ENCODE assay signal across 8 cellular contexts in genomic region chr3:13648060-13648743, GRCh38.
A peak's percentile ranks its signal among the peaks of the same experiment; 100 is the strongest.
DNase-seq lines count a peak whose midpoint lies in the region; ATAC-seq and TF ChIP-seq lines count a peak whose summit lies in the region.

No MANE protein-coding gene starts in this region.

- H3K4me1 ChIP-seq in Loucy (ENCODE audit: insufficient read depth, low read length, poor library complexity, severe bottlenecking) (peaks cover 8% of the 10 kb centered on the region), adrenal gland (replicated peaks in 1 of 2) (no peaks in the 10 kb centered on the region), left ventricle myocardium inferior (peaks cover 15% of the 10 kb centered on the region)

- TF ChIP-seq CTCF in AG10803 (conservative IDR thresholded peaks at IDR 0.05; ENCODE audit: low read length) (peak; percentile 97), Loucy (conservative IDR thresholded peaks at IDR 0.05; ENCODE audit: low read length) (peak; percentile 99), adrenal gland (IDR thresholded peaks at IDR 0.05) (peak; percentile 87 to 99 (median 94)), left ventricle myocardium inferior (IDR thresholded peaks at IDR 0.05; ENCODE audit: borderline replicate concordance) (peak; percentile 97)

- H3K36me3 ChIP-seq in Loucy (ENCODE audit: insufficient read depth, low read length) (no peaks in the 10 kb centered on the region), adrenal gland (replicated peaks in 1 of 2) (no peaks in the 10 kb centered on the region), left ventricle myocardium inferior (no peaks in the 10 kb centered on the region)

- ATAC-seq in GM18867 (IDR thresholded peaks at IDR 0.05; ENCODE audit: unreplicated experiment) (peak; percentile 72), GM18858 (IDR thresholded peaks at IDR 0.05; ENCODE audit: unreplicated experiment) (no peak)

- H3K9ac ChIP-seq in Loucy (ENCODE audit: low read depth, low read length, poor library complexity, severe bottlenecking), result no peak overlapping the region

- H3K9me3 ChIP-seq in Loucy (ENCODE audit: insufficient read depth, low read depth, low read length) (no peaks in the 10 kb centered on the region), adrenal gland (replicated peaks in 1 of 3) (no peaks in the 10 kb centered on the region), left ventricle myocardium inferior (replicated peaks) (no peaks in the 10 kb centered on the region)

- no peaks in the 10 kb centered on the region for H3F3A ChIP-seq in Loucy (ENCODE audit: low read depth)

- no peaks in the 10 kb centered on the region for H3K9me2 ChIP-seq in Loucy (replicated peaks; ENCODE audit: low read depth, low read length)

- peak overlapping the region; percentile 21 for H3K4me2 ChIP-seq in Loucy (ENCODE audit: low read depth, low read length, poor library complexity, severe bottlenecking)

- H3K79me2 ChIP-seq in Loucy (ENCODE audit: insufficient read depth, low read length), result no peaks in the 10 kb centered on the region

- H4K20me1 ChIP-seq in Loucy (ENCODE audit: insufficient read depth, low read length, poor library complexity, severe bottlenecking), result no peaks in the 10 kb centered on the region

- H2AFZ ChIP-seq in Loucy (ENCODE audit: low read length), result peak overlapping the region; percentile 72

- WGBS in adrenal gland, 4 donors, result 1 to 5% (median 4%) methylated on average over 11 to 16 of the region's 16 CpGs

- H3K27me3 ChIP-seq in Loucy (ENCODE audit: insufficient read depth, low read length, poor library complexity, severe bottlenecking) (no peaks in the 10 kb centered on the region), adrenal gland (peaks cover 4% of the 10 kb centered on the region), left ventricle myocardium inferior (ENCODE audit: low read depth) (peaks cover 40% of the 10 kb centered on the region)

- intact Hi-C loops in adrenal gland (cut with DNase I) (loop anchor here in 1 of 2 donors (2.0 kb wide), 1 partner anchor 147 kb away; no protein-coding TSS in a partner anchor), left ventricle myocardium inferior (cut with micrococcal nuclease) (loop anchor here (2.0 kb wide), 1 partner anchor 151 kb away; no protein-coding TSS in a partner anchor)

- no peak for TF ChIP-seq POLR2A in adrenal gland (IDR thresholded peaks at IDR 0.05)

- DNase-seq in AG10803 (ENCODE audit: low read depth) (peak; percentile 77), SW480 (ENCODE audit: low spot score) (peak; percentile 70), adrenal gland (peak; percentile 70 to 91 (median 82)), left ventricle myocardium inferior (peak; percentile 80), retina (peak; percentile 94)

- no peak overlapping the region for H3K27ac ChIP-seq in adrenal gland
- H3K27ac ChIP-seq in left ventricle myocardium inferior (replicated peaks), result no peak overlapping the region

- H3K4me3 ChIP-seq in AG10803 (ENCODE audit: low read length), result peak overlapping the region; percentile 22; the same call in 1 of the 2 replicates
- no peak overlapping the region for H3K4me3 ChIP-seq in Loucy (ENCODE audit: low read length, poor library complexity, severe bottlenecking)
- H3K4me3 ChIP-seq in adrenal gland, result no peak overlapping the region
- no peak overlapping the region for H3K4me3 ChIP-seq in left ventricle myocardium inferior
